15 cellular contexts compared by ENCODE assay signal in genomic region chr11:75148436-75148983, GRCh38. TPM values are rescaled to one million over a fixed set of nuclear protein-coding genes. Genes with fewer than 3 reads are reported as not detected.
"Had no signal": no experiment of that assay in that cellular context is flagged by ENCODE, and none has a peak within 500 bp of the region (broad histone marks: within the 10 kb centered on the region; RNA-seq: fewer than 3 reads in every experiment).

No MANE protein-coding gene starts in this region.

- H3K27ac Mint-ChIP-seq: stimulated activated naive B cell treated with anti-CD40 and anti-IgM and Interleukin-4, amounts not matched to agents 10 μg/mL and 1 μg/mL and 100 μg/mL, for 72 hours; type B pancreatic cell had no signal

- H3K36me3 Mint-ChIP-seq: naive thymus-derived CD8-positive, alpha-beta T cell; stimulated activated naive B cell treated with anti-CD40 and anti-IgM and Interleukin-4, amounts not matched to agents 10 μg/mL and 1 μg/mL and 100 μg/mL, for 72 hours; type B pancreatic cell had no signal

- H3K27me3 ChIP-seq: adrenal gland, cardiac muscle cell, left lung, pancreas had no signal

- H3K9me3 ChIP-seq: adrenal gland, esophagus muscularis mucosa, left lung, mucosa of descending colon, pancreas had no signal

- H3K36me3 ChIP-seq: adrenal gland, cardiac muscle cell, esophagus muscularis mucosa, left lung, pancreas had no signal

- H3K27ac ChIP-seq: cardiac muscle cell, pancreas had no signal

- DNase-seq: activated naive CD4-positive, alpha-beta T cell treated with Interleukin-2 at 50 U/mL for 16 hours; effector CD4-positive, alpha-beta T cell; mucosa of descending colon; retina; stimulated activated naive B cell treated with anti-CD40 and anti-IgM and Interleukin-4, amounts not matched to agents 10 μg/mL and 1 μg/mL and 100 μg/mL, for 72 hours; T1000 had no signal

- ATAC-seq: activated CD4-positive, CD25-positive, alpha-beta regulatory T cell treated with anti-CD3 and anti-CD28 coated beads, Interleukin-2, amount 50 U/mL, for 24 hours; mucosa of descending colon; naive thymus-derived CD8-positive, alpha-beta T cell; pancreas; SK-N-SH treated with all-trans-retinoic acid at 6 μM for 48 hours had no signal

- H3K9me3 Mint-ChIP-seq: naive thymus-derived CD8-positive, alpha-beta T cell; stimulated activated naive B cell treated with anti-CD40 and anti-IgM and Interleukin-4, amounts not matched to agents 10 μg/mL and 1 μg/mL and 100 μg/mL, for 72 hours; type B pancreatic cell had no signal

- H3K4me3 Mint-ChIP-seq: naive thymus-derived CD8-positive, alpha-beta T cell; stimulated activated naive B cell treated with anti-CD40 and anti-IgM and Interleukin-4, amounts not matched to agents 10 μg/mL and 1 μg/mL and 100 μg/mL, for 72 hours; type B pancreatic cell had no signal

- H3K4me3 ChIP-seq: adrenal gland, cardiac muscle cell, esophagus muscularis mucosa, left lung, mucosa of descending colon, pancreas had no signal

RNA-seq across cellular contexts. Expression of gene SLCO2B1, which starts 2.4 kb away (rescaled TPM):
- total RNA-seq: cardiac muscle cell had no signal

RNA-seq across cellular contexts. Expression of gene OR2AT4, which starts 51.8 kb away (rescaled TPM):
- total RNA-seq: adrenal gland; cardiac muscle cell; left lung; mucosa of descending colon; naive thymus-derived CD8-positive, alpha-beta T cell; pancreas had no signal
